In genomic region chr12:2461645-2462044, GRCh38 we compare ENCODE assay signal across 8 cellular contexts.
"Had no signal": no experiment of that assay in that cellular context is flagged by ENCODE, and none has a peak within 500 bp of the region (broad histone marks: within the 10 kb centered on the region; RNA-seq: fewer than 3 reads in every experiment).

No MANE protein-coding gene starts in this region.

- H3K4me1 ChIP-seq: HAP-1 had no signal

- DNase-seq: GM23248, GOT3, H7, HFFc6, IMR-90 had no signal

- H3K9me3 ChIP-seq: HAP-1 had no signal

- H3K27ac ChIP-seq: GM23248 had no signal

- ATAC-seq: HCT116, K562 had no signal

- H3K4me3 ChIP-seq: GM23248, HAP-1, K562 had no signal

- H3K36me3 ChIP-seq: HAP-1 had no signal
